Comparison of ENCODE assay signal across 1 cellular context in genomic region chr4:67700119-67700873, GRCh38.
A peak's percentile ranks its signal among the peaks of the same experiment; 100 is the strongest.
TF ChIP-seq lines count a peak whose summit lies in the region.

No MANE protein-coding gene starts in this region.

TF ChIP-seq in HepG2, 621 proteins besides CTCF, POLR2A, EP300 and RAD21:
- no peak for TF ChIP-seq TAF1 (CRISPR knock-in tag; IDR thresholded peaks at IDR 0.05)
- TF ChIP-seq NKX3-1 (CRISPR knock-in tag; IDR thresholded peaks at IDR 0.05) = peak; percentile 4; the same call in 1 of the 2 replicates
- 0 out of 2 replicates have a peak, but pooled peaks have one; percentile 6 for TF ChIP-seq ZNF749 (CRISPR knock-in tag; IDR thresholded peaks at IDR 0.05; ENCODE audit: borderline replicate concordance)
- TF ChIP-seq, protein P1, sequence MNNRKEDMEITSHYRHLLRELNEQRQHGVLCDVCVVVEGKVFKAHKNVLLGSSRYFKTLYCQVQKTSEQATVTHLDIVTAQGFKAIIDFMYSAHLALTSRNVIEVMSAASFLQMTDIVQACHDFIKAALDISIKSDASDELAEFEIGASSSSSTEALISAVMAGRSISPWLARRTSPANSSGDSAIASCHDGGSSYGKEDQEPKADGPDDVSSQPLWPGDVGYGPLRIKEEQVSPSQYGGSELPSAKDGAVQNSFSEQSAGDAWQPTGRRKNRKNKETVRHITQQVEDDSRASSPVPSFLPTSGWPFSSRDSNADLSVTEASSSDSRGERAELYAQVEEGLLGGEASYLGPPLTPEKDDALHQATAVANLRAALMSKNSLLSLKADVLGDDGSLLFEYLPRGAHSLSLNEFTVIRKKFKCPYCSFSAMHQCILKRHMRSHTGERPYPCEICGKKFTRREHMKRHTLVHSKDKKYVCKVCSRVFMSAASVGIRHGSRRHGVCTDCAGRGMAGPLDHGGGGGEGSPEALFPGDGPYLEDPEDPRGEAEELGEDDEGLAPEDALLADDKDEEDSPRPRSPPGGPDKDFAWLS (CRISPR knock-in tag; IDR thresholded peaks at IDR 0.05; ENCODE audit: borderline replicate concordance) = no peak
- TF ChIP-seq FIP1L1 (IDR thresholded peaks at IDR 0.05; ENCODE audit: borderline replicate concordance, insufficient read depth, low read depth, low read length) = no peak
- TF ChIP-seq ZNF687 (CRISPR knock-in tag; IDR thresholded peaks at IDR 0.05) = no peak
- 0 out of 2 replicates have a peak, but pooled peaks have one; percentile 41 for TF ChIP-seq E2F1 (CRISPR knock-in tag; IDR thresholded peaks at IDR 0.05)
- no peak for TF ChIP-seq AGO2 (optimal IDR thresholded peaks at IDR 0.05; ENCODE audit: low read depth, low read length)
- TF ChIP-seq ZNF800 (CRISPR knock-in tag; IDR thresholded peaks at IDR 0.05) = 0 out of 2 replicates have a peak, but pooled peaks have one; percentile 11
- TF ChIP-seq ZBTB7B (CRISPR knock-in tag; IDR thresholded peaks at IDR 0.05) = 0 out of 2 replicates have a peak, but pooled peaks have one; percentile 1
- TF ChIP-seq ZNF235 (CRISPR knock-in tag; IDR thresholded peaks at IDR 0.05; ENCODE audit: borderline replicate concordance) = 0 out of 2 replicates have a peak, but pooled peaks have one; percentile 22
